In genomic region chr19:10829967-10830366, GRCh38 we compare ENCODE assay signal across 33 cellular contexts. TPM values are rescaled to one million over a fixed set of nuclear protein-coding genes. Genes with fewer than 3 reads are reported as not detected.
DNase-seq lines count a peak whose midpoint lies in the region; ATAC-seq, FAIRE-seq and TF ChIP-seq lines count a peak whose summit lies in the region.
"Had no signal": no experiment of that assay in that cellular context is flagged by ENCODE, and none has a peak within 500 bp of the region (broad histone marks: within the 10 kb centered on the region; RNA-seq: fewer than 3 reads in every experiment).

No MANE protein-coding gene starts in this region.

- TF ChIP-seq CTCF in HEK293 (tag by site-specific recombination; IDR thresholded peaks at IDR 0.05) (no peak), H1 (IDR thresholded peaks at IDR 0.05; ENCODE audit: control extremely low read depth in 1 of 3, insufficient read depth in 1 of 3, low read depth in 1 of 3, low read length in 3 of 3) (no peak), osteoblast (IDR thresholded peaks at IDR 0.05; ENCODE audit: extremely low read depth, low read depth, low read length) (no peak)

- H3K27me3 Mint-ChIP-seq in activated T-cell treated with anti-CD3 and anti-CD28 coated beads, Interleukin-2, amount 50 U/mL, for 24 hours: no peaks in the 10 kb centered on the region
- H3K27me3 Mint-ChIP-seq: activated CD4-positive, alpha-beta T cell treated with anti-CD3 and anti-CD28 coated beads, Interleukin-2, amount 10 ng/mL, durations not matched to agents 7 days and 5 days had no signal

- TF ChIP-seq POLR2A in H1 (IDR thresholded peaks at IDR 0.05; ENCODE audit: control extremely low read depth in 1 of 2, low read depth in 2 of 2, low read length in 2 of 2): peak in 1 of 2 experiments; percentile 21; a peak in 1 of 3 replicates

- no peak overlapping the region for H2BK12ac ChIP-seq in H1 (ENCODE audit: low read depth, low read length)

- 87% methylated on average over 15 of the region's 16 CpGs; no CpG with 5 or more reads in 1 of the 2 experiments for WGBS in H1 (ENCODE audit: extremely low coverage in 1 of 2, insufficient coverage in 1 of 2, insufficient read length in 1 of 2, insufficient replicate concordance in 2 of 2, low coverage in 1 of 2, low lambda C conversion rate in 2 of 2, missing lambda C conversion rate in 1 of 2), 2 experiments

- no peak overlapping the region for H3K4me3 Mint-ChIP-seq in activated T-cell treated with anti-CD3 and anti-CD28 coated beads, Interleukin-2, amount 50 U/mL, for 24 hours
- H3K4me3 Mint-ChIP-seq: activated CD4-positive, alpha-beta T cell treated with anti-CD3 and anti-CD28 coated beads, Interleukin-2, amount 10 ng/mL, durations not matched to agents 7 days and 5 days; activated T-cell treated with anti-CD3 and anti-CD28 coated beads, Interleukin-2, amount 50 U/mL, for 72 hours; nephron had no signal

- DNase-seq in activated T-cell treated with anti-CD3 and anti-CD28 coated beads, Interleukin-2, amount 50 U/mL, for 24 hours: no peak
- DNase-seq in activated T-cell treated with anti-CD3 and anti-CD28 coated beads for 4 hours (no peak), H1 (ENCODE audit: low read depth in 1 of 2, low spot score in 2 of 2) (no peak), osteoblast (ENCODE audit: insufficient read length, low spot score, missing footprints) (peak; percentile 32)
- DNase-seq: activated CD4-positive, alpha-beta T cell treated with anti-CD3 and anti-CD28 coated beads, Interleukin-2, amount 10 ng/mL, durations not matched to agents 7 days and 5 days; activated T-cell treated with anti-CD3 and anti-CD28 coated beads, Interleukin-2, amount 50 U/mL, for 72 hours; DND-41; esophagus squamous epithelium; foreskin melanocyte; GF-D8; GOT3; NCI-H2029 treated with DMSO at 0.1 percent for 48 hours; NCI-H526 treated with DMSO at 0.1 percent for 48 hours; PC-9; retina; SIG-M5; small intestine; stimulated activated CD4-positive, alpha-beta T cell treated with anti-CD3 and anti-CD28 coated beads, Interleukin-2, amount 100 ng/mL, for 24 hours; T1000; tibial artery had no signal

- no peak overlapping the region for H3K4ac ChIP-seq in H1 (replicated peaks; ENCODE audit: insufficient read length, low read depth, low read length)

- H3K36me3 ChIP-seq in HEK293 (ENCODE audit: control insufficient read depth in 2 of 2, insufficient read depth in 1 of 2, low read length in 2 of 2): peaks cover 9 to 78% of the 10 kb centered on the region in 2 experiments; a peak in 2 of 3 replicates
- H3K36me3 ChIP-seq in H1 (ENCODE audit: control insufficient read depth in 2 of 4, insufficient read depth in 4 of 4, low read length in 3 of 4): peaks cover 2 to 34% (median 16%) of the 10 kb centered on the region in 4 experiments; a peak in 7 of 8 replicates
- H3K36me3 ChIP-seq in osteoblast (ENCODE audit: insufficient read depth, low read length): peaks cover 48% of the 10 kb centered on the region

- no peak overlapping the region for H2BK5ac ChIP-seq in H1 (ENCODE audit: low read depth, low read length)

- no peak overlapping the region for H2BK15ac ChIP-seq in H1 (ENCODE audit: low read length)

- H2AFZ ChIP-seq in H1 (ENCODE audit: low read length): no peak overlapping the region
- no peak overlapping the region for H2AFZ ChIP-seq in osteoblast (ENCODE audit: low read length)
- H2AFZ ChIP-seq: PC-9 had no signal

- H3K9me3 Mint-ChIP-seq in activated T-cell treated with anti-CD3 and anti-CD28 coated beads, Interleukin-2, amount 50 U/mL, for 24 hours: no peaks in the 10 kb centered on the region
- H3K9me3 Mint-ChIP-seq: activated CD4-positive, alpha-beta T cell treated with anti-CD3 and anti-CD28 coated beads, Interleukin-2, amount 10 ng/mL, durations not matched to agents 7 days and 5 days; activated T-cell treated with anti-CD3 and anti-CD28 coated beads, Interleukin-2, amount 50 U/mL, for 72 hours; nephron had no signal

- no peak overlapping the region for H2BK120ac ChIP-seq in H1 (replicated peaks; ENCODE audit: low read depth, low read length)

- no peaks in the 10 kb centered on the region for H3K79me2 ChIP-seq in H1 (ENCODE audit: control insufficient read depth in 1 of 2, insufficient read depth in 2 of 2, low read length in 2 of 2)
- H3K79me2 ChIP-seq in osteoblast (ENCODE audit: insufficient read depth, low read length): no peaks in the 10 kb centered on the region

- H3K4me3 ChIP-seq in HEK293 (ENCODE audit: low read depth, low read length): no peak overlapping the region
- no peak overlapping the region for H3K4me3 ChIP-seq in H1 (ENCODE audit: extremely low read depth in 1 of 4, insufficient read depth in 2 of 4, low read depth in 3 of 4, low read length in 4 of 4)
- no peak overlapping the region for H3K4me3 ChIP-seq in osteoblast (ENCODE audit: insufficient read depth, low read length)
- H3K4me3 ChIP-seq: esophagus squamous epithelium, heart left ventricle, lower lobe of right lung, pancreas, PC-9, tibial artery, vagina had no signal

- no peaks in the 10 kb centered on the region for H3K27me3 ChIP-seq in H1 (replicated peaks in 1 of 4; ENCODE audit: control insufficient read depth in 3 of 4, extremely low read depth in 1 of 4, insufficient read depth in 3 of 4, low read length in 3 of 4)
- no peaks in the 10 kb centered on the region for H3K27me3 ChIP-seq in osteoblast (ENCODE audit: insufficient read depth, low read length)
- H3K27me3 ChIP-seq: esophagus squamous epithelium, heart left ventricle, pancreas, tibial artery, vagina had no signal

- no peak for TF ChIP-seq EP300 in H1 (IDR thresholded peaks at IDR 0.05; ENCODE audit: borderline replicate concordance in 1 of 2, low read depth in 2 of 2, low read length in 2 of 2)

- H3K79me1 ChIP-seq in H1 (ENCODE audit: low read depth, low read length): peaks cover 1% of the 10 kb centered on the region; the same call in 1 of the 2 replicates

- TF ChIP-seq RAD21 in H1 (IDR thresholded peaks at IDR 0.05 in 1 of 2, conservative IDR thresholded peaks at IDR 0.05 in 1 of 2; ENCODE audit: low read depth in 2 of 2, low read length in 2 of 2): no peak

- ATAC-seq in GM18498 (IDR thresholded peaks at IDR 0.05; ENCODE audit: unreplicated experiment): no peak
- ATAC-seq in HG03039 (IDR thresholded peaks at IDR 0.05; ENCODE audit: unreplicated experiment): no peak
- ATAC-seq in HG03442 (IDR thresholded peaks at IDR 0.05; ENCODE audit: unreplicated experiment): no peak
- ATAC-seq: lower lobe of right lung had no signal

- H3K4me2 ChIP-seq in H1 (ENCODE audit: insufficient read depth in 1 of 2, low read depth in 2 of 2, low read length in 2 of 2): no peak overlapping the region
- H3K4me2 ChIP-seq in osteoblast (ENCODE audit: insufficient read depth, low read length): no peak overlapping the region
- H3K4me2 ChIP-seq: PC-9 had no signal

- POLR2A ChIA-PET in HEK293 (lab: Yijun Ruan, JAX) (interaction anchor here (1.1 kb wide), 1 partner anchor 112 kb away, joined by 4 read pairs; the partner anchor contains the start of gene DNM2), H1 (lab: Charles Lee; ENCODE audit: partially characterized antibody) (no interaction called here)

- peaks cover 73% of the 10 kb centered on the region for H3K36me3 Mint-ChIP-seq in activated T-cell treated with anti-CD3 and anti-CD28 coated beads, Interleukin-2, amount 50 U/mL, for 24 hours (ENCODE audit: low read depth)

- no peak overlapping the region for H3K23ac ChIP-seq in H1 (ENCODE audit: insufficient read length)

- H3K4me1 ChIP-seq in HEK293 (ENCODE audit: control insufficient read depth, insufficient read depth, low read length): no peaks in the 10 kb centered on the region
- H3K4me1 ChIP-seq in H1 (replicated peaks in 1 of 4; ENCODE audit: control insufficient read depth in 3 of 4, insufficient read depth in 4 of 4, low read length in 3 of 4): peaks cover 0 to 3% (median under 1%) of the 10 kb centered on the region in 4 experiments; a peak in 5 of 7 replicates
- peaks cover under 1% of the 10 kb centered on the region for H3K4me1 ChIP-seq in osteoblast (ENCODE audit: insufficient read depth, low read length)
- H3K4me1 ChIP-seq: pancreas had no signal

- no peak overlapping the region for H4K5ac ChIP-seq in H1 (ENCODE audit: insufficient read length, low read depth, low read length)

- H2AK5ac ChIP-seq in H1 (ENCODE audit: low read depth, low read length): no peak overlapping the region

- 0 out of 2 replicates have a peak, but pooled peaks cover under 1% of the 10 kb centered on the region for H3K23me2 ChIP-seq in H1 (ENCODE audit: low read depth, low read length)

- H3K27ac ChIP-seq in HEK293 (ENCODE audit: extremely low read depth, low read depth, low read length) (no peak overlapping the region), H1 (ENCODE audit: low read depth, low read length) (no peak overlapping the region), osteoblast (ENCODE audit: low read depth, low read length) (no peak overlapping the region)
- H3K27ac ChIP-seq: esophagus squamous epithelium, heart left ventricle, lower lobe of right lung, pancreas, PC-9, tibial artery, vagina had no signal

- H4K8ac ChIP-seq in H1 (ENCODE audit: extremely low read depth, insufficient read depth, low read length): peak overlapping the region; percentile 59; the same call in 1 of the 2 replicates

- no peak overlapping the region for H3K14ac ChIP-seq in H1 (ENCODE audit: insufficient read length)

- H4K20me1 ChIP-seq in H1 (replicated peaks in 1 of 2; ENCODE audit: control insufficient read depth in 1 of 2, insufficient read depth in 2 of 2, low read length in 2 of 2): peaks cover 0 to 9% of the 10 kb centered on the region in 2 experiments
- H4K20me1 ChIP-seq in osteoblast (ENCODE audit: insufficient read depth, low read length): peaks cover 2% of the 10 kb centered on the region

- H3K56ac ChIP-seq in H1 (replicated peaks; ENCODE audit: insufficient read length, low read depth, low read length): no peak overlapping the region

- H3K27ac Mint-ChIP-seq in activated T-cell treated with anti-CD3 and anti-CD28 coated beads, Interleukin-2, amount 50 U/mL, for 24 hours: peak overlapping the region; percentile 61
- H3K27ac Mint-ChIP-seq: activated CD4-positive, alpha-beta T cell treated with anti-CD3 and anti-CD28 coated beads, Interleukin-2, amount 10 ng/mL, durations not matched to agents 7 days and 5 days; nephron had no signal

- no peak overlapping the region for H4K91ac ChIP-seq in H1 (replicated peaks; ENCODE audit: insufficient read length, low read length)

- H3K9me3 ChIP-seq in HEK293 (ENCODE audit: control insufficient read depth, insufficient read depth, low read depth, low read length) (no peaks in the 10 kb centered on the region), H1 (ENCODE audit: insufficient read depth in 2 of 2, low read depth in 1 of 2, low read length in 1 of 2) (no peaks in the 10 kb centered on the region), osteoblast (ENCODE audit: low read depth, low read length) (no peaks in the 10 kb centered on the region)
- H3K9me3 ChIP-seq: esophagus squamous epithelium, heart left ventricle, lower lobe of right lung, pancreas, tibial artery, vagina had no signal

- no peak for FAIRE-seq in H1 (lab: Jason Lieb, UNC)
- FAIRE-seq: D721Med, endometrium, keratinocyte, pancreas, small intestine had no signal

- H3K18ac ChIP-seq in H1 (ENCODE audit: extremely low read depth, low read length): no peak overlapping the region

- H2BK20ac ChIP-seq in H1 (ENCODE audit: low read length): no peak overlapping the region

- CTCF ChIA-PET in HEK293 (lab: Yijun Ruan, JAX): interaction anchor here (0.5 to 2.5 kb wide), 4 partner anchors 22 to 122 kb away, joined by 3 to 13 read pairs (median 4); partner anchors contain the start of gene DNM2
- CTCF ChIA-PET in H1 (lab: Charles Lee; ENCODE audit: partially characterized antibody): interaction anchor here (0.7 to 4.8 kb wide), 13 partner anchors 9 to 113 kb away, joined by 3 to 22 read pairs (median 5); partner anchors contain the start of gene DNM2

- no peaks in the 10 kb centered on the region for H3K4me1 Mint-ChIP-seq in activated T-cell treated with anti-CD3 and anti-CD28 coated beads, Interleukin-2, amount 50 U/mL, for 24 hours (ENCODE audit: low read depth)
- H3K4me1 Mint-ChIP-seq: nephron had no signal

- H3K9ac ChIP-seq in H1 (replicated peaks in 1 of 4; ENCODE audit: extremely low read depth in 1 of 4, low read depth in 3 of 4, low read length in 3 of 4): no peak overlapping the region

RNA-seq across cellular contexts. Expression of gene TMED1, which starts 6.0 kb away (rescaled TPM):
- total RNA-seq in H1 (2021; fragmentation: NEBNext Ultra II Directional; extraction: Animal tissue kit (Norgen Biotek cat#: 25700)): 26.2 and 26.9 TPM in 2 replicates
- 31.9 and 41.7 TPM in 2 replicates for polyA plus RNA-seq in H1 (2011; rRNA removed)
- polyA plus RNA-seq in H1 (2011; cell fraction: cytosol; rRNA removed): 44.8 TPM
- polyA plus RNA-seq in H1 (2011; cell fraction: nucleus; rRNA removed): 29.2 TPM
- polyA plus RNA-seq in H1 (2012, experiment 1 of 2): 19.0 to 35.1 TPM (median 31.2 TPM) in 4 replicates
- polyA plus RNA-seq in H1 (2012, experiment 2 of 2): 31.9 TPM
- 25.1 TPM for polyA plus RNA-seq in H1 (2013, experiment 1 of 2)
- polyA plus RNA-seq in H1 (2013, experiment 2 of 2): 31.6 TPM
- polyA minus RNA-seq in H1 (2011; rRNA and poly(A)+ RNA removed): 13.8 and 22.8 TPM in 2 replicates
- polyA minus RNA-seq in H1 (2011; cell fraction: cytosol; rRNA and poly(A)+ RNA removed): 16.4 TPM
- polyA minus RNA-seq in H1 (2011; cell fraction: nucleus; rRNA and poly(A)+ RNA removed): 8.5 TPM
- total RNA-seq in osteoblast: 39.2 and 43.1 TPM in 2 replicates

RNA-seq across cellular contexts. Expression of gene C19orf38, which starts 18.2 kb away (rescaled TPM):
- total RNA-seq in H1 (2021; fragmentation: NEBNext Ultra II Directional; extraction: Animal tissue kit (Norgen Biotek cat#: 25700)): 0.27 TPM in 1 of 2 replicates, not detected in the other
- polyA plus RNA-seq in H1 (2011; rRNA removed): 0.53 and 0.77 TPM in 2 replicates
- 0.50 TPM for polyA plus RNA-seq in H1 (2011; cell fraction: cytosol; rRNA removed)
- polyA plus RNA-seq in H1 (2011; cell fraction: nucleus; rRNA removed): 0.68 TPM
- 0.32 to 0.66 TPM (median 0.39 TPM) in 3 of 4 replicates, not detected in the other for polyA plus RNA-seq in H1 (2012, experiment 1 of 2)
- 0.39 TPM for polyA plus RNA-seq in H1 (2012, experiment 2 of 2)
- polyA plus RNA-seq in H1 (2013, experiment 1 of 2): 0.20 TPM
- 0.31 TPM for polyA plus RNA-seq in H1 (2013, experiment 2 of 2)
- 0.20 and 0.28 TPM in 2 replicates for polyA minus RNA-seq in H1 (2011; rRNA and poly(A)+ RNA removed)
- polyA minus RNA-seq in H1 (2011; cell fraction: cytosol; rRNA and poly(A)+ RNA removed): not detected
- polyA minus RNA-seq in H1 (2011; cell fraction: nucleus; rRNA and poly(A)+ RNA removed): 1.1 TPM
- total RNA-seq in osteoblast: under 0.01 and 0.29 TPM in 2 replicates
- total RNA-seq: dermis blood vessel endothelial cell had no signal

RNA-seq across cellular contexts. Expression of gene CARM1, which starts 41.4 kb away (rescaled TPM):
- total RNA-seq in H1 (2021; fragmentation: NEBNext Ultra II Directional; extraction: Animal tissue kit (Norgen Biotek cat#: 25700)): 134 and 136 TPM in 2 replicates
- 164 and 270 TPM in 2 replicates for polyA plus RNA-seq in H1 (2011; rRNA removed)
- polyA plus RNA-seq in H1 (2011; cell fraction: cytosol; rRNA removed): 106 TPM
- 178 TPM for polyA plus RNA-seq in H1 (2011; cell fraction: nucleus; rRNA removed)
- polyA plus RNA-seq in H1 (2012, experiment 1 of 2): 75.6 to 138 TPM (median 129 TPM) in 4 replicates
- 122 TPM for polyA plus RNA-seq in H1 (2012, experiment 2 of 2)
- 125 TPM for polyA plus RNA-seq in H1 (2013, experiment 1 of 2)
- 126 TPM for polyA plus RNA-seq in H1 (2013, experiment 2 of 2)
- 71.3 and 96.2 TPM in 2 replicates for polyA minus RNA-seq in H1 (2011; rRNA and poly(A)+ RNA removed)
- polyA minus RNA-seq in H1 (2011; cell fraction: cytosol; rRNA and poly(A)+ RNA removed): 60.0 TPM
- 48.8 TPM for polyA minus RNA-seq in H1 (2011; cell fraction: nucleus; rRNA and poly(A)+ RNA removed)
- total RNA-seq in osteoblast: 33.7 and 41.0 TPM in 2 replicates
